10 cellular contexts compared by ENCODE assay signal in the genomic region with DNA sequence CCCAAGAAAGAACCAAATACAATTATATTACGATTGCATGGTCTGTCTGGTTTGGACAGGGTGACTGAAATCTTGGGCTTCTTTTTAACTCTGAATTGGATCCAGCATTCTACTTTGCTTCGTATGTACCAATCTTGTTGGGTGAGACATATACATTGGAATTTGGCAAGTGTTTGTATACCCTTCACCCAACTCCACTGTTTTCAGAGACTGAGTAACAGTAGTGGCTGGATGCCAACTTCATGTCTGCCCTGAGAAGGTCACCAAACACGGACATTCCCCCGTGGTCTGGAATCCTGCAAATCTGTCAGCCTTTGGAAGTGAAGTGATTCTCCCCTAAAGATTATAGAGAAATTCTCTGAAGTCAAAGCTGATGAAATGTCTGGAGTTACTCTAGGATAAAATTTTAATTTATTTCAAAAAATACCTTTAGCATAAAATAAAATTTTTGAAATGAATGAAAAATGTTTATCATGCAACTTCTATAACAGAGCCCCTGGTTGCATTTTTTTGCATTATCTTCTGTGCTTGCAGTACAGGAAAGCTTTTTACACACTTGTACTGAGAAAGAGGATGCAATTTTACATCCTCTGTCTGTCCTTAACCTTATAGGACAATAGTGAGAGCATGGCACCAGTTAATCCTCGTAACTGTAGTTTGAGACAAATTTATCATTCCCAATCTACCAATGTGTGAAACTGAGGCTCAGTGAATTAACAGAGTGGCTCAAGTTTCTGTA.
DNase-seq lines count a peak whose midpoint lies in the region; ATAC-seq and TF ChIP-seq lines count a peak whose summit lies in the region.
"Had no signal": no experiment of that assay in that cellular context is flagged by ENCODE, and none has a peak within 500 bp of the region (broad histone marks: within the 10 kb centered on the region; RNA-seq: fewer than 3 reads in every experiment).

No MANE protein-coding gene starts in this region.

- no peaks in the 10 kb centered on the region for H3K27me3 ChIP-seq in cardiac muscle cell
- H3K27me3 ChIP-seq in adrenal gland: no peaks in the 10 kb centered on the region

- DNase-seq in cardiac muscle cell (ENCODE audit: low read depth in 1 of 2, low spot score in 1 of 2) (peak; percentile 74 to 98), Right ventricle myocardium inferior (ENCODE audit: missing footprints) (no peak), adrenal gland (peak; percentile 29 to 66 (median 50)), left cardiac atrium (no peak), putamen (ENCODE audit: low spot score) (no peak), mucosa of descending colon (no peak)
- DNase-seq: cerebellar nuclear complex had no signal

- no peak for TF ChIP-seq POLR2A in adrenal gland (IDR thresholded peaks at IDR 0.05)

- H3K4me1 ChIP-seq in cardiac muscle cell (ENCODE audit: low read depth): peaks cover 44% of the 10 kb centered on the region
- H3K4me1 ChIP-seq in adrenal gland (replicated peaks in 1 of 2): peaks cover 11 to 23% of the 10 kb centered on the region in 2 donors
- no peaks in the 10 kb centered on the region for H3K4me1 ChIP-seq in mucosa of descending colon (ENCODE audit: low read depth)

- TF ChIP-seq CTCF in cardiac muscle cell (IDR thresholded peaks at IDR 0.05; ENCODE audit: low read depth, low read length) (no peak), adrenal gland (IDR thresholded peaks at IDR 0.05) (no peak), mucosa of descending colon (IDR thresholded peaks at IDR 0.05) (no peak)

- H3K27ac ChIP-seq in cardiac muscle cell (peak overlapping the region; percentile 82), adrenal gland (peak overlapping the region in 1 of 5 donors; percentile 62)
- H3K27ac ChIP-seq: SK-N-MC had no signal

- WGBS in adrenal gland, 4 donors: 40 to 49% (median 47%) methylated on average over 5 of the region's 5 CpGs

- H3K9me3 ChIP-seq in cardiac muscle cell (ENCODE audit: low read depth): no peaks in the 10 kb centered on the region
- no peaks in the 10 kb centered on the region for H3K9me3 ChIP-seq in adrenal gland (replicated peaks in 1 of 3)
- H3K9me3 ChIP-seq in mucosa of descending colon: no peaks in the 10 kb centered on the region

- H3K36me3 ChIP-seq in cardiac muscle cell (no peaks in the 10 kb centered on the region), adrenal gland (replicated peaks in 1 of 2) (no peaks in the 10 kb centered on the region), mucosa of descending colon (ENCODE audit: low read depth) (no peaks in the 10 kb centered on the region)

- ATAC-seq in Right ventricle myocardium inferior (no peak), left cardiac atrium (peak; percentile 27 to 85), HG03025 (IDR thresholded peaks at IDR 0.05; ENCODE audit: low FRiP score, unreplicated experiment) (no peak), HG02588 (IDR thresholded peaks at IDR 0.05; ENCODE audit: unreplicated experiment) (no peak), mucosa of descending colon (no peak)

- H3K4me3 ChIP-seq in cardiac muscle cell (no peak overlapping the region), adrenal gland (no peak overlapping the region), mucosa of descending colon (no peak overlapping the region)
- H3K4me3 ChIP-seq: SK-N-MC had no signal

- intact Hi-C loops in Right ventricle myocardium inferior (cut with DNase I): no loop called here
- intact Hi-C loops in adrenal gland (cut with DNase I): no loop called here
- intact Hi-C loops in left cardiac atrium (cut with DNase I): no loop called here
- intact Hi-C loops in mucosa of descending colon (cut with DNase I, micrococcal nuclease): no loop called here

Comparison
In these comparisons a context has a peak if more than half of its experiments do, and no peak if none do; other contexts are left out.
1. DNase-seq: peak in cardiac muscle cell (2 of 2) and adrenal gland (7 of 7); none in Right ventricle myocardium inferior (single experiment), left cardiac atrium (single experiment), putamen (single experiment) and mucosa of descending colon (0 of 3).
2. ATAC-seq: peak in left cardiac atrium (2 of 2); none in Right ventricle myocardium inferior (single experiment), HG03025 (single experiment), HG02588 (single experiment) and mucosa of descending colon (single experiment).